ENCODE assay signal across 16 cellular contexts in the genomic region with DNA sequence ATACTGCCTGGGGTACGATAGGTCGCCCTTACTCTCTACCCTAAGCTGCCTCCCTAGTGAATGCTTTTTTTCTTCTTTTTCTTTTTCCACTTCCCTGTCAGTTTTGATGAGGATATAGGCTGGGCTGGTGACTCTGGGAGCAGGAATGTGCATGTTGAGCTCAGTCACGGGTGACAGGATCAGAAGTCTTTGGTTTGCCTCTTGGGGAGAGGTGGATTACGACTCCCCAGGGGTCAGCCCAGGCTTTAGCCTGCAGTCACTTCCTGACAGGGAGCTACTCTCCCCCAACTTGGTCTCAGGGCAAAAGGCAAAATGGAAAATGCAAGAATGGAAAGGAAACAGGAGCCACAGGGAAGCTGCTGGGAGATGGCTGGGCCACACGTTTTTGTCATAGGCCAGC. TPM values are rescaled to one million over a fixed set of nuclear protein-coding genes. Genes with fewer than 3 reads are reported as not detected.
DNase-seq lines count a peak whose midpoint lies in the region; ATAC-seq, FAIRE-seq and TF ChIP-seq lines count a peak whose summit lies in the region.
"Had no signal": no experiment of that assay in that cellular context is flagged by ENCODE, and none has a peak within 500 bp of the region (broad histone marks: within the 10 kb centered on the region; RNA-seq: fewer than 3 reads in every experiment).

No MANE protein-coding gene starts in this region.

- H3K9me3 ChIP-seq in effector memory CD4-positive, alpha-beta T cell (ENCODE audit: control insufficient read depth, low read length) = no peaks in the 10 kb centered on the region
- H3K9me3 ChIP-seq in upper lobe of left lung = no peaks in the 10 kb centered on the region

- intact Hi-C loops in activated CD8-positive, alpha-beta T cell treated with anti-CD3 and anti-CD28 coated beads for 36 hours (cut with micrococcal nuclease) = no loop called here

- H3K27ac Mint-ChIP-seq in activated CD8-positive, alpha-beta T cell treated with anti-CD3 and anti-CD28 coated beads for 36 hours = no peak overlapping the region
- H3K27ac Mint-ChIP-seq: activated naive CD8-positive, alpha-beta T cell treated with anti-CD3 and anti-CD28 coated beads, Interleukin-2, amount 10 ng/mL, durations not matched to agents 7 days and 5 days; activated T-cell treated with anti-CD3 and anti-CD28 coated beads, Interleukin-2, amount 50 U/mL, for 24 hours had no signal

- no peak for TF ChIP-seq EP300 in upper lobe of left lung (IDR thresholded peaks at IDR 0.05)

- H3K4me3 ChIP-seq in AG10803 (ENCODE audit: low read length) (no peak overlapping the region), bronchial epithelial cell (ENCODE audit: low read depth, low read length) (no peak overlapping the region), upper lobe of left lung (no peak overlapping the region)
- no peak overlapping the region for H3K4me3 ChIP-seq in effector memory CD4-positive, alpha-beta T cell (ENCODE audit: insufficient read depth, low read depth, low read length, poor library complexity, severe bottlenecking)

- TF ChIP-seq POLR2A in upper lobe of left lung (IDR thresholded peaks at IDR 0.05) = no peak

- DNase-seq in AG10803 (ENCODE audit: low read depth) = peak; percentile 20
- peak; percentile 19 for DNase-seq in HPDE6-E6E7 (ENCODE audit: extremely low spot score)
- peak; percentile 12 for DNase-seq in bronchial epithelial cell (ENCODE audit: low read depth)
- DNase-seq in left kidney (ENCODE audit: low read depth, low spot score) = peak; percentile 67
- DNase-seq in effector memory CD4-positive, alpha-beta T cell = no peak
- DNase-seq in upper lobe of left lung = no peak
- DNase-seq in substantia nigra (lab: John Stamatoyannopoulos, UW) = no peak
- no peak for DNase-seq in activated CD8-positive, alpha-beta T cell treated with anti-CD3 and anti-CD28 coated beads for 36 hours
- DNase-seq: activated naive CD8-positive, alpha-beta T cell treated with anti-CD3 and anti-CD28 coated beads, Interleukin-2, amount 10 ng/mL, durations not matched to agents 7 days and 5 days; activated T-cell treated with anti-CD3 and anti-CD28 coated beads, Interleukin-2, amount 50 U/mL, for 24 hours; DMS 273 treated with DMSO at 0.1 percent for 48 hours; erythroblast; mammary epithelial cell; NCI-H1105 treated with DMSO at 0.1 percent for 48 hours; NCI-H446; occipital lobe had no signal

- H3K36me3 ChIP-seq in bronchial epithelial cell (ENCODE audit: control insufficient read depth, insufficient read depth, low read length) = no peaks in the 10 kb centered on the region
- no peaks in the 10 kb centered on the region for H3K36me3 ChIP-seq in effector memory CD4-positive, alpha-beta T cell (ENCODE audit: control insufficient read depth, insufficient read depth, low read length)
- H3K36me3 ChIP-seq in upper lobe of left lung = no peaks in the 10 kb centered on the region

- no peak overlapping the region for H3K27ac ChIP-seq in effector memory CD4-positive, alpha-beta T cell (ENCODE audit: insufficient read depth, low read length, poor library complexity, severe bottlenecking)
- H3K27ac ChIP-seq in upper lobe of left lung (no peak overlapping the region), substantia nigra (ENCODE audit: low read depth, low read length, poor library complexity, severe bottlenecking) (no peak overlapping the region)

- no peaks in the 10 kb centered on the region for H3K36me3 Mint-ChIP-seq in activated CD8-positive, alpha-beta T cell treated with anti-CD3 and anti-CD28 coated beads for 36 hours (ENCODE audit: low read depth)
- H3K36me3 Mint-ChIP-seq: activated naive CD8-positive, alpha-beta T cell treated with anti-CD3 and anti-CD28 coated beads, Interleukin-2, amount 10 ng/mL, durations not matched to agents 7 days and 5 days had no signal

- POLR2A ChIA-PET in activated CD8-positive, alpha-beta T cell treated with anti-CD3 and anti-CD28 coated beads for 36 hours (lab: Charles Lee) = no interaction called here

- WGBS in upper lobe of left lung, 2 donors = 43 to 57% methylated on average over 5 of the region's 5 CpGs

- TF ChIP-seq CTCF in AG10803 (conservative IDR thresholded peaks at IDR 0.05; ENCODE audit: low read length) (no peak), bronchial epithelial cell (IDR thresholded peaks at IDR 0.05; ENCODE audit: insufficient read depth, low read length, severe bottlenecking) (no peak), upper lobe of left lung (IDR thresholded peaks at IDR 0.05) (no peak)
- TF ChIP-seq CTCF in activated CD8-positive, alpha-beta T cell treated with anti-CD3 and anti-CD28 coated beads for 36 hours (IDR thresholded peaks at IDR 0.05) = no peak

- H3K9me3 Mint-ChIP-seq in activated CD8-positive, alpha-beta T cell treated with anti-CD3 and anti-CD28 coated beads for 36 hours = peaks cover 1% of the 10 kb centered on the region
- H3K9me3 Mint-ChIP-seq: activated naive CD8-positive, alpha-beta T cell treated with anti-CD3 and anti-CD28 coated beads, Interleukin-2, amount 10 ng/mL, durations not matched to agents 7 days and 5 days; activated T-cell treated with anti-CD3 and anti-CD28 coated beads, Interleukin-2, amount 50 U/mL, for 24 hours had no signal

- no peak overlapping the region for H3K4me3 Mint-ChIP-seq in activated CD8-positive, alpha-beta T cell treated with anti-CD3 and anti-CD28 coated beads for 36 hours
- H3K4me3 Mint-ChIP-seq: activated naive CD8-positive, alpha-beta T cell treated with anti-CD3 and anti-CD28 coated beads, Interleukin-2, amount 10 ng/mL, durations not matched to agents 7 days and 5 days; activated T-cell treated with anti-CD3 and anti-CD28 coated beads, Interleukin-2, amount 50 U/mL, for 24 hours had no signal

- H3K4me1 Mint-ChIP-seq in activated CD8-positive, alpha-beta T cell treated with anti-CD3 and anti-CD28 coated beads for 36 hours (ENCODE audit: low read depth) = no peaks in the 10 kb centered on the region
- H3K4me1 Mint-ChIP-seq: activated naive CD8-positive, alpha-beta T cell treated with anti-CD3 and anti-CD28 coated beads, Interleukin-2, amount 10 ng/mL, durations not matched to agents 7 days and 5 days had no signal

- peaks cover 11% of the 10 kb centered on the region for H3K27me3 Mint-ChIP-seq in activated CD8-positive, alpha-beta T cell treated with anti-CD3 and anti-CD28 coated beads for 36 hours

- no peak for FAIRE-seq in bronchial epithelial cell (lab: Jason Lieb, UNC)

- H3K4me1 ChIP-seq in effector memory CD4-positive, alpha-beta T cell (ENCODE audit: control insufficient read depth, insufficient read depth, low read length, poor library complexity, severe bottlenecking) = no peaks in the 10 kb centered on the region
- H3K4me1 ChIP-seq in upper lobe of left lung = no peaks in the 10 kb centered on the region

- no peak for ATAC-seq in upper lobe of left lung (ENCODE audit: low FRiP score in 2 of 2)
- ATAC-seq in activated CD8-positive, alpha-beta T cell treated with anti-CD3 and anti-CD28 coated beads for 36 hours = no peak

- CTCF ChIA-PET in activated CD8-positive, alpha-beta T cell treated with anti-CD3 and anti-CD28 coated beads for 36 hours (lab: Charles Lee) = no interaction called here

- H3K27me3 ChIP-seq in bronchial epithelial cell (ENCODE audit: control insufficient read depth, insufficient read depth, low read length) = no peaks in the 10 kb centered on the region
- H3K27me3 ChIP-seq in effector memory CD4-positive, alpha-beta T cell (replicated peaks; ENCODE audit: control insufficient read depth, insufficient read depth, low read length, poor library complexity, severe bottlenecking) = no peaks in the 10 kb centered on the region
- H3K27me3 ChIP-seq in upper lobe of left lung = no peaks in the 10 kb centered on the region

RNA-seq across cellular contexts. Expression of a gene that starts 57.3 kb away (rescaled TPM):
- total RNA-seq in bronchial epithelial cell (2.4 and 8.1 TPM in 2 replicates), upper lobe of left lung (10 to 100 TPM in 5 of 6 donors, 1 to 10 TPM in 1; 1.0 to 33.6 (median 20.6) TPM)
- under 1 TPM in 1 of 2 experiments, not detected in 1; 0.38 TPM for total RNA-seq in activated CD8-positive, alpha-beta T cell treated with anti-CD3 and anti-CD28 coated beads for 36 hours

Comparison
In these comparisons a context has a peak if more than half of its experiments do, and no peak if none do; other contexts are left out.
1. DNase-seq: peak in AG10803 (single experiment), HPDE6-E6E7 (single experiment), bronchial epithelial cell (single experiment) and left kidney (single experiment); none in effector memory CD4-positive, alpha-beta T cell (0 of 3), upper lobe of left lung (0 of 2), substantia nigra (0 of 49) and activated CD8-positive, alpha-beta T cell treated with anti-CD3 and anti-CD28 coated beads for 36 hours (single experiment).